ENCODE assay signal across 21 cellular contexts in the genomic region with DNA sequence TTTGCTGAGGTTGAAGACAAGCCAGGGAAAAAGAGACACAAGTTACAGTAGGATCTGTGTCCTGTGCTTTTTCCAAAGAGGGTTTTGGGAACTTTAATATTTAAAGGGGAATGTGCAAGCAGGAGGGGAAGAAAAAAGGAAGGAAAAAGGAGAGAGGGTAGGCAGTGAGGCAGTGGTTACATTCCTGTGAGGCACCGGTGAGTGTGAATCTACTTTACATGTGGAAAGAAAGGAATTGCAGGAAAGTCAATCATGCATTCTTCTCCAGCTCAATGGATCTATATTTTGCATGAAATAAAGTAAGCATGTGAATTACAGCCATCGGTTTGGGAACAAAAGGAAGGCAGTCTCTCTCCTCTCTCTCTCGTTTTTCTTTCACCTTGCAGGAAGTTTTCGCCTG.
"Had no signal": no experiment of that assay in that cellular context is flagged by ENCODE, and none has a peak within 500 bp of the region (broad histone marks: within the 10 kb centered on the region; RNA-seq: fewer than 3 reads in every experiment).

No MANE protein-coding gene starts in this region.

- H3K4me1 Mint-ChIP-seq: stimulated activated memory B cell treated with anti-CD40 and anti-IgM and Interleukin-4, amounts not matched to agents 10 μg/mL and 1 μg/mL and 100 μg/mL, for 72 hours had no signal

- ATAC-seq: activated CD8-positive, alpha-beta T cell treated with anti-CD3 and anti-CD28 coated beads for 36 hours; right lobe of liver; stimulated activated memory B cell treated with anti-CD40 and anti-IgM and Interleukin-4, amounts not matched to agents 10 μg/mL and 1 μg/mL and 100 μg/mL, for 72 hours had no signal

- H3K4me1 ChIP-seq: right lobe of liver had no signal

- DNase-seq: activated B cell treated with CpG ODN at 0.5 μM for 24 hours; activated CD4-positive, alpha-beta T cell treated with anti-CD3 and anti-CD28 coated beads, Interleukin-2, amount 10 ng/mL, durations not matched to agents 24 days and 14 days; activated CD8-positive, alpha-beta T cell treated with anti-CD3 and anti-CD28 coated beads for 36 hours; activated naive CD4-positive, alpha-beta T cell treated with anti-CD3 and anti-CD28 coated beads for 36 hours; activated T-cell treated with anti-CD3 and anti-CD28 coated beads, Interleukin-2, amount 50 U/mL, for 1 hour; brain microvascular endothelial cell; central memory CD4-positive, alpha-beta T cell; foreskin melanocyte; glutamatergic neuron; hippocampal formation; left ventricle myocardium inferior; mammary epithelial cell; ovary; right lobe of liver; small intestine; stimulated activated CD4-positive, alpha-beta T cell treated with anti-CD3 and anti-CD28 coated beads, Interleukin-15, amount 100 ng/mL, for 24 hours; stimulated activated CD4-positive, alpha-beta T cell treated with anti-CD3 and anti-CD28 coated beads, Interleukin-4, amount 100 ng/mL, for 1 hour had no signal

- H3K9me3 Mint-ChIP-seq: activated B cell treated with CpG ODN at 0.5 μM for 24 hours; activated CD4-positive, alpha-beta T cell treated with anti-CD3 and anti-CD28 coated beads, Interleukin-2, amount 10 ng/mL, durations not matched to agents 24 days and 14 days; activated naive CD4-positive, alpha-beta T cell treated with anti-CD3 and anti-CD28 coated beads for 36 hours; stimulated activated memory B cell treated with anti-CD40 and anti-IgM and Interleukin-4, amounts not matched to agents 10 μg/mL and 1 μg/mL and 100 μg/mL, for 72 hours had no signal

- H3K36me3 Mint-ChIP-seq: stimulated activated memory B cell treated with anti-CD40 and anti-IgM and Interleukin-4, amounts not matched to agents 10 μg/mL and 1 μg/mL and 100 μg/mL, for 72 hours had no signal

- H3K36me3 ChIP-seq: brain microvascular endothelial cell, left ventricle myocardium inferior, ovary, right lobe of liver had no signal

- H3K27me3 Mint-ChIP-seq: activated CD4-positive, alpha-beta T cell treated with anti-CD3 and anti-CD28 coated beads, Interleukin-2, amount 10 ng/mL, durations not matched to agents 24 days and 14 days; activated CD8-positive, alpha-beta T cell treated with anti-CD3 and anti-CD28 coated beads for 36 hours had no signal

- FAIRE-seq: colon, keratinocyte, small intestine had no signal

- H3K9me3 ChIP-seq: left ventricle myocardium inferior, ovary, right lobe of liver had no signal

- H3K4me3 ChIP-seq: left ventricle myocardium inferior, ovary, right lobe of liver had no signal

- H3K27ac ChIP-seq: brain microvascular endothelial cell, left ventricle myocardium inferior, ovary, right lobe of liver had no signal

- H3K27me3 ChIP-seq: brain microvascular endothelial cell, ovary, right lobe of liver had no signal

- H3K4me3 Mint-ChIP-seq: activated B cell treated with CpG ODN at 0.5 μM for 24 hours; activated CD4-positive, alpha-beta T cell treated with anti-CD3 and anti-CD28 coated beads, Interleukin-2, amount 10 ng/mL, durations not matched to agents 24 days and 14 days; activated CD8-positive, alpha-beta T cell treated with anti-CD3 and anti-CD28 coated beads for 36 hours; activated naive CD4-positive, alpha-beta T cell treated with anti-CD3 and anti-CD28 coated beads for 36 hours; neural crest cell; stimulated activated memory B cell treated with anti-CD40 and anti-IgM and Interleukin-4, amounts not matched to agents 10 μg/mL and 1 μg/mL and 100 μg/mL, for 72 hours had no signal

- H3K27ac Mint-ChIP-seq: activated B cell treated with CpG ODN at 0.5 μM for 24 hours; activated CD4-positive, alpha-beta T cell treated with anti-CD3 and anti-CD28 coated beads, Interleukin-2, amount 10 ng/mL, durations not matched to agents 24 days and 14 days; activated CD8-positive, alpha-beta T cell treated with anti-CD3 and anti-CD28 coated beads for 36 hours; activated naive CD4-positive, alpha-beta T cell treated with anti-CD3 and anti-CD28 coated beads for 36 hours; stimulated activated memory B cell treated with anti-CD40 and anti-IgM and Interleukin-4, amounts not matched to agents 10 μg/mL and 1 μg/mL and 100 μg/mL, for 72 hours had no signal
